21 cellular contexts compared by ENCODE assay signal in genomic region chr14:104647467-104648063, GRCh38. TPM values are rescaled to one million over a fixed set of nuclear protein-coding genes. Genes with fewer than 3 reads are reported as not detected.
DNase-seq lines count a peak whose midpoint lies in the region; ATAC-seq, FAIRE-seq and TF ChIP-seq lines count a peak whose summit lies in the region.
"Had no signal": no experiment of that assay in that cellular context is flagged by ENCODE, and none has a peak within 500 bp of the region (broad histone marks: within the 10 kb centered on the region; RNA-seq: fewer than 3 reads in every experiment).

No MANE protein-coding gene starts in this region.

- no peak for TF ChIP-seq CTCF in kidney (IDR thresholded peaks at IDR 0.05; ENCODE audit: borderline replicate concordance, extremely low read depth, insufficient read depth)

- H3K27ac ChIP-seq in BLaER1 (no peak overlapping the region), kidney (ENCODE audit: low read depth in 2 of 2, low read length in 2 of 2) (no peak overlapping the region)
- H3K27ac ChIP-seq: A549, PC-9, SK-N-MC had no signal

- H3K4me2 ChIP-seq in BLaER1, result peak overlapping the region; percentile 35; the same call in 1 of the 2 replicates
- H3K4me2 ChIP-seq: A549, PC-9 had no signal

- no peak for DNase-seq in GM18507 (ENCODE audit: extremely low spot score, insufficient read length, low read depth)
- DNase-seq in NOMO-1 treated with dmso at 0.1 percent for 144 hours (lab: John Stamatoyannopoulos, UW; ENCODE audit: unreplicated experiment), result peak; percentile 35
- peak; percentile 20 for DNase-seq in kidney
- DNase-seq in retina, result no peak
- DNase-seq: Caco-2; CD4-positive, CD25-positive, alpha-beta regulatory T cell; GOT3; NCI-H1092; NCI-H146; NCI-H2081; NCI-H524; PC-9; T-helper 1 cell had no signal

- FAIRE-seq in GM18507 (lab: Jason Lieb, UNC), result peak; percentile 47
- FAIRE-seq in kidney (lab: Jason Lieb, UNC), result no peak
- FAIRE-seq: A549, K562 had no signal

- H3K9me3 ChIP-seq in BLaER1 (peaks cover 32% of the 10 kb centered on the region), kidney (ENCODE audit: control insufficient read depth in 1 of 2, low read length in 2 of 2) (peaks cover 0 to 3% of the 10 kb centered on the region in 2 donors)
- H3K9me3 ChIP-seq: Caco-2 had no signal

- H4K20me1 ChIP-seq in BLaER1, result no peaks in the 10 kb centered on the region

- H3K27me3 ChIP-seq in BLaER1, result no peaks in the 10 kb centered on the region

- H3K9ac ChIP-seq in BLaER1 (no peak overlapping the region), kidney (ENCODE audit: low read length in 2 of 2) (no peak overlapping the region)

- ATAC-seq in GM21576 (IDR thresholded peaks at IDR 0.05; ENCODE audit: unreplicated experiment) (no peak), GM18873 (IDR thresholded peaks at IDR 0.05; ENCODE audit: low FRiP score, unreplicated experiment) (no peak), HG02678 (IDR thresholded peaks at IDR 0.05; ENCODE audit: unreplicated experiment) (no peak)
- ATAC-seq: A549, K562 had no signal

- peaks cover 6% of the 10 kb centered on the region; the same call in 1 of the 2 replicates for H3K36me3 ChIP-seq in BLaER1
- H3K36me3 ChIP-seq in kidney (ENCODE audit: control insufficient read depth in 1 of 2, insufficient read depth in 2 of 2, low read length in 2 of 2), result no peaks in the 10 kb centered on the region

- intact Hi-C loops in kidney (cut with DNase I), result no loop called here

- H3K4me1 ChIP-seq in BLaER1, result peaks cover 70% of the 10 kb centered on the region
- H3K4me1 ChIP-seq in kidney (ENCODE audit: control insufficient read depth in 1 of 2, insufficient read depth in 1 of 2, low read depth in 1 of 2, low read length in 2 of 2), result peaks cover 0 to 3% of the 10 kb centered on the region in 2 donors

- H3K4me3 ChIP-seq in BLaER1, result no peak overlapping the region
- no peak overlapping the region for H3K4me3 ChIP-seq in kidney (ENCODE audit: low read length in 2 of 2)
- H3K4me3 ChIP-seq: A549, K562, PC-9, SK-N-MC had no signal

RNA-seq across cellular contexts. Expression of gene INF2, which starts 41.9 kb away (rescaled TPM):
- 82.7 TPM for total RNA-seq in kidney
- polyA plus RNA-seq in kidney (ENCODE audit: insufficient read depth, low read depth, low replicate concordance), result 58.5 TPM

RNA-seq across cellular contexts. Expression of gene TMEM179, which starts 43.0 kb away (rescaled TPM):
- total RNA-seq in kidney, result 0.50 TPM
- polyA plus RNA-seq in kidney (ENCODE audit: insufficient read depth, low read depth, low replicate concordance), result 0.67 TPM
- total RNA-seq: Caco-2; CD4-positive, CD25-positive, alpha-beta regulatory T cell; G401; K562; PC-9 had no signal
- polyA plus RNA-seq: CD4-positive, CD25-positive, alpha-beta regulatory T cell; K562 had no signal

Comparison
In these comparisons a context has a peak if more than half of its experiments do, and no peak if none do; other contexts are left out.
1. DNase-seq: peak in NOMO-1 treated with dmso at 0.1 percent for 144 hours (single experiment) and kidney (single experiment); none in GM18507 (single experiment) and retina (single experiment).